19 cellular contexts compared by ENCODE assay signal in genomic region chr2:106267997-106268396, GRCh38.
"Had no signal": no experiment of that assay in that cellular context is flagged by ENCODE, and none has a peak within 500 bp of the region (broad histone marks: within the 10 kb centered on the region; RNA-seq: fewer than 3 reads in every experiment).

No MANE protein-coding gene starts in this region.

- H3K36me3 Mint-ChIP-seq: naive thymus-derived CD8-positive, alpha-beta T cell had no signal

- ATAC-seq: activated CD4-positive, alpha-beta T cell treated with anti-CD3 and anti-CD28 coated beads for 36 hours; activated naive CD4-positive, alpha-beta T cell treated with anti-CD3 and anti-CD28 coated beads, Interleukin-2, amount 50 U/mL, for 72 hours; left cardiac atrium; naive thymus-derived CD8-positive, alpha-beta T cell; WTC11 had no signal

- H3K9me3 ChIP-seq: transverse colon, vagina had no signal

- DNase-seq: activated CD4-positive, alpha-beta memory T cell treated with anti-CD3 and anti-CD28 coated beads, Interleukin-2, amount 10 ng/mL, durations not matched to agents 7 days and 5 days; activated CD4-positive, alpha-beta T cell treated with anti-CD3 and anti-CD28 coated beads for 36 hours; activated CD8-positive, alpha-beta memory T cell treated with anti-CD3 and anti-CD28 coated beads, Interleukin-2, amount 50 U/mL, for 48 hours; activated effector memory CD4-positive, alpha-beta T cell treated with anti-CD3 and anti-CD28 coated beads, Interleukin-2, amount 50 U/mL, for 16 hours; activated T-cell treated with anti-CD3 and anti-CD28 coated beads, Interleukin-2, amount 50 U/mL, for 48 hours; amniotic stem cell; endodermal cell; foreskin fibroblast; left cardiac atrium; mesenchymal stem cell; retina; stimulated activated CD4-positive, alpha-beta T cell treated with anti-CD3 and anti-CD28 coated beads, Interleukin-12 subunit alpha, Interleukin-12 subunit beta, amount 100 ng/mL, for 4 hours; stimulated activated CD4-positive, alpha-beta T cell treated with anti-CD3 and anti-CD28 coated beads, Interleukin-1b, Interleukin-23, amount 100 ng/mL, for 48 hours; transverse colon had no signal

- H3K4me3 Mint-ChIP-seq: activated CD4-positive, alpha-beta memory T cell treated with anti-CD3 and anti-CD28 coated beads, Interleukin-2, amount 10 ng/mL, durations not matched to agents 7 days and 5 days; activated CD4-positive, alpha-beta T cell treated with anti-CD3 and anti-CD28 coated beads for 36 hours; endodermal cell; stimulated activated naive CD8-positive, alpha-beta T cell treated with anti-CD3 and anti-CD28 coated beads, Interleukin-15, Interleukin-2, amounts not matched to agents 100 ng/mL and 50 ng/mL, for 24 hours; WTC11 had no signal

- H3K9me3 Mint-ChIP-seq: activated CD4-positive, alpha-beta memory T cell treated with anti-CD3 and anti-CD28 coated beads, Interleukin-2, amount 10 ng/mL, durations not matched to agents 7 days and 5 days; stimulated activated naive CD8-positive, alpha-beta T cell treated with anti-CD3 and anti-CD28 coated beads, Interleukin-15, Interleukin-2, amounts not matched to agents 100 ng/mL and 50 ng/mL, for 24 hours had no signal

- H3K27ac Mint-ChIP-seq: activated CD4-positive, alpha-beta memory T cell treated with anti-CD3 and anti-CD28 coated beads, Interleukin-2, amount 10 ng/mL, durations not matched to agents 7 days and 5 days; activated CD4-positive, alpha-beta T cell treated with anti-CD3 and anti-CD28 coated beads for 36 hours; activated naive CD4-positive, alpha-beta T cell treated with anti-CD3 and anti-CD28 coated beads, Interleukin-2, amount 50 U/mL, for 72 hours; endodermal cell; stimulated activated naive CD8-positive, alpha-beta T cell treated with anti-CD3 and anti-CD28 coated beads, Interleukin-15, Interleukin-2, amounts not matched to agents 100 ng/mL and 50 ng/mL, for 24 hours; WTC11 had no signal

- H3K4me1 Mint-ChIP-seq: endodermal cell had no signal
